Comparison of ENCODE assay signal across 23 cellular contexts in the genomic region with DNA sequence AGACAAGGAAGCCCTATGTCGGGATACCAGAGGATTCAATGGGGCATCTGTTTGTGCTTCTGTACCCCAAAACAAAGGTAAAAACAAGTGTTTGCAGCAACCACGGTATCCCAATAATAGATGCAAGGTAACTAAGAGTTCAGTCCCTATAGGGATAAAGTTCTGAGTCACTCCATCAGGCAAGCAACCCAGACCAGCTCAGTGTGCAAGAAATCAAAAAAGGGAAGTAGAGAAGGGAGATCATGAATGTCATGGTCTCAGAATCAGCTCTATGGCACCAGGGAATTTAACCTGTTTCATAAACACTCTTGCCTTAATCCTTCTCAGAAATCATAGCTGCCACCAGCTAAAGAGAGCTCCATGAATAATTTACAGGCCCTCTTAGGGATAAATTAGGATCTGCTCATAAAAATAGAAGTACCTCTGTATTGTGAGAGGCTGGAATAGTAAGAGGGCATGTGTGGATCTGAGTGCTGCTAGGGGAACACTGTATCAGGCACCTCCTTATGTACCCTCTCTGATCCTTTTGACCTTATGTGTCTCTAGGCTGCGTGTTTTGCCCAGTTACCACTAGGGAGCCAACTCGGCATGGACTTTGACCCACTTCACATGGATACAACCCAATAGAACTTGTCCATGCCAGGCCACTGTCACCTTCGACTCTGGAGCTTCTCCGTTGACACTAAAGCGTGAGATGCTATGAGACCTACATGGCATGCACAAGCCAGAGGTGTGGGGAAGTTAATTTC.
"Had no signal": no experiment of that assay in that cellular context is flagged by ENCODE, and none has a peak within 500 bp of the region (broad histone marks: within the 10 kb centered on the region; RNA-seq: fewer than 3 reads in every experiment).

No MANE protein-coding gene starts in this region.

- DNase-seq: activated CD4-positive, alpha-beta T cell treated with anti-CD3 and anti-CD28 coated beads, Interleukin-2, amount 10 ng/mL, durations not matched to agents 24 days and 14 days; activated CD8-positive, alpha-beta memory T cell treated with anti-CD3 and anti-CD28 coated beads, Interleukin-2, amount 10 ng/mL, durations not matched to agents 7 days and 5 days; activated CD8-positive, alpha-beta T cell treated with anti-CD3 and anti-CD28 coated beads for 36 hours; activated T-cell treated with anti-CD3 and anti-CD28 coated beads for 4 hours; aorta; central memory CD4-positive, alpha-beta T cell; dermis blood vessel endothelial cell; effector CD8-positive, alpha-beta T cell; foreskin melanocyte; islet precursor cell; left colon; naive B cell; occipital lobe; retina; stimulated activated CD4-positive, alpha-beta T cell treated with anti-CD3 and anti-CD28 coated beads, Interleukin-12 subunit alpha, Interleukin-12 subunit beta, amount 100 ng/mL, for 4 hours; stimulated activated CD4-positive, alpha-beta T cell treated with anti-CD3 and anti-CD28 coated beads, Interleukin-4, amount 100 ng/mL, for 4 hours; stimulated activated naive CD8-positive, alpha-beta T cell treated with anti-CD3 and anti-CD28 coated beads, Interleukin-15, Interleukin-2, amounts not matched to agents 100 U/mL and 50 U/mL, for 24 hours had no signal

- H3K36me3 Mint-ChIP-seq: activated CD8-positive, alpha-beta memory T cell treated with anti-CD3 and anti-CD28 coated beads, Interleukin-2, amount 10 ng/mL, durations not matched to agents 7 days and 5 days; activated naive CD4-positive, alpha-beta T cell treated with anti-CD3 and anti-CD28 coated beads, Interleukin-2, amount 50 U/mL, for 72 hours; brain; naive B cell had no signal

- H3K9me3 Mint-ChIP-seq: activated CD4-positive, alpha-beta T cell treated with anti-CD3 and anti-CD28 coated beads, Interleukin-2, amount 10 ng/mL, durations not matched to agents 24 days and 14 days; activated CD8-positive, alpha-beta T cell treated with anti-CD3 and anti-CD28 coated beads for 36 hours; brain; neural crest cell had no signal

- H3K4me1 Mint-ChIP-seq: activated CD4-positive, alpha-beta T cell treated with anti-CD3 and anti-CD28 coated beads, Interleukin-2, amount 10 ng/mL, durations not matched to agents 24 days and 14 days; activated CD8-positive, alpha-beta memory T cell treated with anti-CD3 and anti-CD28 coated beads, Interleukin-2, amount 10 ng/mL, durations not matched to agents 7 days and 5 days; brain; naive B cell; neural crest cell had no signal

- H3K27me3 Mint-ChIP-seq: activated CD4-positive, alpha-beta T cell treated with anti-CD3 and anti-CD28 coated beads, Interleukin-2, amount 10 ng/mL, durations not matched to agents 24 days and 14 days; activated CD8-positive, alpha-beta memory T cell treated with anti-CD3 and anti-CD28 coated beads, Interleukin-2, amount 10 ng/mL, durations not matched to agents 7 days and 5 days; activated CD8-positive, alpha-beta T cell treated with anti-CD3 and anti-CD28 coated beads for 36 hours; naive B cell had no signal

- H3K27ac Mint-ChIP-seq: activated CD4-positive, alpha-beta T cell treated with anti-CD3 and anti-CD28 coated beads, Interleukin-2, amount 10 ng/mL, durations not matched to agents 24 days and 14 days; activated CD8-positive, alpha-beta memory T cell treated with anti-CD3 and anti-CD28 coated beads, Interleukin-2, amount 10 ng/mL, durations not matched to agents 7 days and 5 days; activated CD8-positive, alpha-beta T cell treated with anti-CD3 and anti-CD28 coated beads for 36 hours; activated naive CD4-positive, alpha-beta T cell treated with anti-CD3 and anti-CD28 coated beads, Interleukin-2, amount 50 U/mL, for 72 hours; brain; naive B cell had no signal

- H3K27ac ChIP-seq: VCaP had no signal

- H3K4me3 Mint-ChIP-seq: activated CD4-positive, alpha-beta T cell treated with anti-CD3 and anti-CD28 coated beads, Interleukin-2, amount 10 ng/mL, durations not matched to agents 24 days and 14 days; activated CD8-positive, alpha-beta memory T cell treated with anti-CD3 and anti-CD28 coated beads, Interleukin-2, amount 10 ng/mL, durations not matched to agents 7 days and 5 days; activated CD8-positive, alpha-beta T cell treated with anti-CD3 and anti-CD28 coated beads for 36 hours; brain; naive B cell; neural crest cell had no signal

- ATAC-seq: activated CD4-positive, CD25-positive, alpha-beta regulatory T cell treated with anti-CD3 and anti-CD28 coated beads, Interleukin-2, amount 50 U/mL, for 24 hours; activated CD8-positive, alpha-beta memory T cell treated with anti-CD3 and anti-CD28 coated beads, Interleukin-2, amount 10 ng/mL, durations not matched to agents 7 days and 5 days; activated CD8-positive, alpha-beta T cell treated with anti-CD3 and anti-CD28 coated beads for 36 hours; activated naive CD4-positive, alpha-beta T cell treated with anti-CD3 and anti-CD28 coated beads, Interleukin-2, amount 50 U/mL, for 72 hours; left colon; stimulated activated naive CD8-positive, alpha-beta T cell treated with anti-CD3 and anti-CD28 coated beads, Interleukin-15, Interleukin-2, amounts not matched to agents 100 U/mL and 50 U/mL, for 24 hours had no signal

- H3K4me3 ChIP-seq: lung had no signal
